In the genomic region with DNA sequence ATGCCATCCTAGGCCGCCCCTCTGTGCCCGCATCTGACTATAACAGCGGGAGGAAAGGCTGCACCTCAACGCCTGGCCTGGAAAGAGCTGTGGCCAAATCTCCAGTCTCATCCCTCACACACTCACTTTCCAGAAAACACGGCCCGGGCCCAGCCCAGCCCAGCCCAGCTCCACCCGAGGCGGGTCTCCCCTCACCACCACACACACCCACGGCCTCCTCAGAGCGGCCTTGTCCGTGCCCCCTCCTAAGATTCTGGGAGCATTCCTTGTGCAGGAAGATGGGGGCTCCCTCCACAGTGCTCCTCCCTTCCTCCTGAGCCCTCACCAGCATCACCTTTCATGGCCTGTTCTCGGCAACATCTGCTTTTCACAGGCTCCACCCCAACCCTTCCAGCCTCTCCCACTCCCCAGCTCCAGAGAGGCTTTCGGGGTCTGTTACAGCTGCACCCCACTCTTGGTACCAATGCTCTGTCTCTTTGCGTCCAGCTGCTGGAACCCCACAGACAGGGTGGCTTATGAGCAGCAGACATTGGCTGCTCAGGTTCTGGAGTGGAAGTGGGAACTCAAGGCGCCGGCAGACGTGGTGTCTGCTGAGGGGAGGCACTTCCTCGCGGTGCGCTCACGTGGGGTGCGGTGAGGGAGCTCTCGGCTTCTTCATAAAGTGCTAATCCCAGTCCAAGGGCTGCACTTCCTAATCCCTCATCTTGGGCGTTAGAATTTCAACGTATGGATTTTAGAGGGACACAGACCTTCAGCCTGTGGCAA, we compare ENCODE assay signal across 13 cellular contexts.
DNase-seq lines count a peak whose midpoint lies in the region; ATAC-seq and TF ChIP-seq lines count a peak whose summit lies in the region.
"Had no signal": no experiment of that assay in that cellular context is flagged by ENCODE, and none has a peak within 500 bp of the region (broad histone marks: within the 10 kb centered on the region; RNA-seq: fewer than 3 reads in every experiment).

No MANE protein-coding gene starts in this region.

- no peaks in the 10 kb centered on the region for H3K36me3 Mint-ChIP-seq in activated naive CD4-positive, alpha-beta T cell treated with anti-CD3 and anti-CD28 coated beads for 36 hours (ENCODE audit: low read depth)
- H3K36me3 Mint-ChIP-seq in central memory CD8-positive, alpha-beta T cell (ENCODE audit: insufficient read depth) = peaks cover 5% of the 10 kb centered on the region
- no peaks in the 10 kb centered on the region for H3K36me3 Mint-ChIP-seq in naive B cell
- no peaks in the 10 kb centered on the region for H3K36me3 Mint-ChIP-seq in type B pancreatic cell

- no peak overlapping the region for H3K27ac Mint-ChIP-seq in activated naive CD4-positive, alpha-beta T cell treated with anti-CD3 and anti-CD28 coated beads for 36 hours
- peak overlapping the region; percentile 45 for H3K27ac Mint-ChIP-seq in central memory CD8-positive, alpha-beta T cell (ENCODE audit: low read depth)
- H3K27ac Mint-ChIP-seq in naive B cell (peak overlapping the region in 4 of 6 donors; percentile 28 to 79 (median 67)), type B pancreatic cell (no peak overlapping the region)
- H3K27ac Mint-ChIP-seq: activated naive CD8-positive, alpha-beta T cell treated with anti-CD3 and anti-CD28 coated beads, Interleukin-2, amount 50 U/mL, for 24 hours had no signal

- H3K27me3 Mint-ChIP-seq in activated naive CD4-positive, alpha-beta T cell treated with anti-CD3 and anti-CD28 coated beads for 36 hours (ENCODE audit: low read depth) = no peaks in the 10 kb centered on the region
- H3K27me3 Mint-ChIP-seq in central memory CD8-positive, alpha-beta T cell = no peaks in the 10 kb centered on the region
- H3K27me3 Mint-ChIP-seq in naive B cell = no peaks in the 10 kb centered on the region
- H3K27me3 Mint-ChIP-seq in type B pancreatic cell = peaks cover 3% of the 10 kb centered on the region
- H3K27me3 Mint-ChIP-seq: activated naive CD8-positive, alpha-beta T cell treated with anti-CD3 and anti-CD28 coated beads, Interleukin-2, amount 50 U/mL, for 24 hours had no signal

- peak; percentile 4 for DNase-seq in activated naive CD4-positive, alpha-beta T cell treated with anti-CD3 and anti-CD28 coated beads, Interleukin-2, amount 50 U/mL, for 16 hours
- no peak for DNase-seq in activated naive CD4-positive, alpha-beta T cell treated with anti-CD3 and anti-CD28 coated beads for 36 hours
- DNase-seq in central memory CD8-positive, alpha-beta T cell (ENCODE audit: low spot score in 2 of 2) = no peak
- DNase-seq in naive B cell (no peak), type B pancreatic cell (ENCODE audit: extremely low spot score, unreplicated experiment) (peak; percentile 51), mucosa of gallbladder (ENCODE audit: low spot score) (no peak), NCI-H1092 treated with DMSO at 0.1 percent for 48 hours (lab: John Stamatoyannopoulos, UW) (no peak)
- DNase-seq: activated naive CD8-positive, alpha-beta T cell treated with anti-CD3 and anti-CD28 coated beads, Interleukin-2, amount 50 U/mL, for 24 hours; DMS 273 treated with DMSO at 0.1 percent for 48 hours; HCEC 1CT; NCI-H2029 treated with DMSO at 0.1 percent for 48 hours; NCI-H774 had no signal

- H3K4me1 Mint-ChIP-seq in activated naive CD4-positive, alpha-beta T cell treated with anti-CD3 and anti-CD28 coated beads for 36 hours (ENCODE audit: low read depth) = peaks cover 12% of the 10 kb centered on the region
- peaks cover 39% of the 10 kb centered on the region for H3K4me1 Mint-ChIP-seq in central memory CD8-positive, alpha-beta T cell
- peaks cover 6 to 9% (median 8%) of the 10 kb centered on the region in 3 donors for H3K4me1 Mint-ChIP-seq in naive B cell
- peaks cover 18% of the 10 kb centered on the region for H3K4me1 Mint-ChIP-seq in type B pancreatic cell (ENCODE audit: unreplicated experiment)

- no peak overlapping the region for H3K4me3 Mint-ChIP-seq in activated naive CD4-positive, alpha-beta T cell treated with anti-CD3 and anti-CD28 coated beads for 36 hours
- peak overlapping the region; percentile 14 for H3K4me3 Mint-ChIP-seq in central memory CD8-positive, alpha-beta T cell
- H3K4me3 Mint-ChIP-seq in naive B cell (no peak overlapping the region), type B pancreatic cell (no peak overlapping the region)
- H3K4me3 Mint-ChIP-seq: activated naive CD8-positive, alpha-beta T cell treated with anti-CD3 and anti-CD28 coated beads, Interleukin-2, amount 50 U/mL, for 24 hours had no signal

- intact Hi-C loops in activated naive CD4-positive, alpha-beta T cell treated with anti-CD3 and anti-CD28 coated beads for 36 hours (cut with micrococcal nuclease) = no loop called here

- CTCF ChIA-PET in activated naive CD4-positive, alpha-beta T cell treated with anti-CD3 and anti-CD28 coated beads for 36 hours (lab: Charles Lee) = no interaction called here

- no peak for ATAC-seq in central memory CD8-positive, alpha-beta T cell (replicated peaks; ENCODE audit: extremely low read depth, poor library complexity, severe bottlenecking)
- ATAC-seq in naive B cell (ENCODE audit: low read depth in 2 of 2) (no peak), HG03571 (IDR thresholded peaks at IDR 0.05; ENCODE audit: unreplicated experiment) (no peak)
- ATAC-seq: activated naive CD8-positive, alpha-beta T cell treated with anti-CD3 and anti-CD28 coated beads, Interleukin-2, amount 50 U/mL, for 24 hours had no signal

- TF ChIP-seq CTCF in type B pancreatic cell (conservative IDR thresholded peaks at IDR 0.05) = no peak

- no peaks in the 10 kb centered on the region for H3K9me3 Mint-ChIP-seq in activated naive CD4-positive, alpha-beta T cell treated with anti-CD3 and anti-CD28 coated beads for 36 hours
- no peaks in the 10 kb centered on the region for H3K9me3 Mint-ChIP-seq in central memory CD8-positive, alpha-beta T cell
- H3K9me3 Mint-ChIP-seq in naive B cell (no peaks in the 10 kb centered on the region), type B pancreatic cell (no peaks in the 10 kb centered on the region)
- H3K9me3 Mint-ChIP-seq: activated naive CD8-positive, alpha-beta T cell treated with anti-CD3 and anti-CD28 coated beads, Interleukin-2, amount 50 U/mL, for 24 hours had no signal

Comparison
In these comparisons a context has a peak if more than half of its experiments do, and no peak if none do; other contexts are left out.
1. DNase-seq: peak in activated naive CD4-positive, alpha-beta T cell treated with anti-CD3 and anti-CD28 coated beads, Interleukin-2, amount 50 U/mL, for 16 hours (single experiment) and type B pancreatic cell (single experiment); none in activated naive CD4-positive, alpha-beta T cell treated with anti-CD3 and anti-CD28 coated beads for 36 hours (single experiment), central memory CD8-positive, alpha-beta T cell (0 of 2), naive B cell (single experiment), mucosa of gallbladder (single experiment) and NCI-H1092 treated with DMSO at 0.1 percent for 48 hours (single experiment).
2. H3K27ac Mint-ChIP-seq: peak in central memory CD8-positive, alpha-beta T cell (single experiment) and naive B cell (4 of 6); none in activated naive CD4-positive, alpha-beta T cell treated with anti-CD3 and anti-CD28 coated beads for 36 hours (single experiment) and type B pancreatic cell (single experiment).